ENCODE assay signal across 3 cellular contexts in genomic region chr1:173173388-173173787, GRCh38.
A peak's percentile ranks its signal among the peaks of the same experiment; 100 is the strongest.
TF ChIP-seq lines count a peak whose summit lies in the region.

No MANE protein-coding gene starts in this region.

TF ChIP-seq in HepG2, 621 proteins besides CTCF, POLR2A, EP300 and RAD21:
- TF ChIP-seq SETDB1 (CRISPR knock-in tag; IDR thresholded peaks at IDR 0.05; ENCODE audit: borderline replicate concordance) (0 out of 2 replicates have a peak, but pooled peaks have one; percentile 62), MATR3 (CRISPR knock-in tag; IDR thresholded peaks at IDR 0.05) (no peak), ZNF33A (CRISPR knock-in tag; IDR thresholded peaks at IDR 0.05; ENCODE audit: borderline replicate concordance) (no peak)

TF ChIP-seq in HEK293, 187 proteins besides CTCF, POLR2A, EP300 and RAD21:
- TF ChIP-seq SETDB1 (IDR thresholded peaks at IDR 0.05; ENCODE audit: insufficient read length, low read length) (peak; percentile 87), PRDM10 (tag by site-specific recombination; IDR thresholded peaks at IDR 0.05) (no peak)
TF ChIP-seq in HEK293: peak in this region for 1.

TF ChIP-seq in K562, 482 proteins besides CTCF, POLR2A, EP300 and RAD21:
- no peak for TF ChIP-seq KLF6 (CRISPR knock-in tag; IDR thresholded peaks at IDR 0.05; ENCODE audit: borderline replicate concordance)
- 0 out of 2 replicates have a peak, but pooled peaks have one; percentile 42 for TF ChIP-seq CBX5 (IDR thresholded peaks at IDR 0.05; ENCODE audit: borderline replicate concordance, low read depth)
- TF ChIP-seq CBX3 (IDR thresholded peaks at IDR 0.05; ENCODE audit: borderline replicate concordance in 1 of 2, low read length in 2 of 2) = 0 out of 3 replicates have a peak, but pooled peaks of 1 of the 2 experiments have one; percentile 46
- TF ChIP-seq ZBTB12 (CRISPR knock-in tag; IDR thresholded peaks at IDR 0.05) = no peak
